In the genomic region with DNA sequence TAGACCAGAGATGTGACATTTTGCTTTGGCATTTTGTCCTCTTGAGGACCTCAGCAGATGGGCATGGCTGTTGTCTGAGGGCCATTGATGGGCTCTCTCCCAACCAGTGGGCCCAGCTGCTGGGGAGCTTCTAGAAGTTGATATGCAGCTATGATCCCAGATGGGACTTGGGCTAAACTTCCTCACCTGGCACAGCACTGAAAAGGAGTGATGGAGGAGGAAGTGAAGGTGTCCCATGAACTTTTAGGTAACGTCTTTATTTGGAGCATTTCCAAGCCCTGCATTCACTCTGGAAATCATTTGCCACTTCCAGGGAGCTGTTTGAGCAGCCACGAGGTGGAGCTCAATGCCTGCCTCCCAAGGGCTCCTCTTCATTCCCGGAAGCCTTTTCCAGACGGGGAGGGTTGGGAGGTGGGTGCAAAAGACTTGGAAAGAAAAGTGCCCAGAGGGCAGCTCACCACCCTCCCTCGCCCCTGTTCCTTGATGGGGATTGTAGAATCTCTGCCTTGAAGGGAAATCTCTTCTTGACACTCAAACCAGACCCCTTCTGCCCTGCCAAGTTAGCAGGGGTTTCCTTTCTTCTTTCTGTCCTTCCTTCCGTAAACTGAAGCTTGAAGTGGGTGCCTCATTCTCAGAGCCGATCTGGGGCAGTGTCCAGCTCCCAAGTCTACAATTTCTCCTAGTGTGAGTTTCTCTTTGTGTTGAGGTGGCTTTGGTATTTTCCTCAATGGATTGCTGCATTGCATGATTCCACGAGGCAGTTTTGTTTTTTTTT, we compare ENCODE assay signal across 9 cellular contexts. TPM values are rescaled to one million over a fixed set of nuclear protein-coding genes. Genes with fewer than 3 reads are reported as not detected.
A peak's percentile ranks its signal among the peaks of the same experiment; 100 is the strongest.
DNase-seq lines count a peak whose midpoint lies in the region; ATAC-seq and TF ChIP-seq lines count a peak whose summit lies in the region.
"Had no signal": no experiment of that assay in that cellular context is flagged by ENCODE, and none has a peak within 500 bp of the region (broad histone marks: within the 10 kb centered on the region; RNA-seq: fewer than 3 reads in every experiment).

No MANE protein-coding gene starts in this region.

- in situ Hi-C loops in brain microvascular endothelial cell (cut with HindIII; ENCODE audit: low pct_ligation_motif_present, low sequenced_read_pairs): loop anchor here (10.0 kb wide), 1 partner anchor 89 kb away; no protein-coding TSS in a partner anchor

- no peak overlapping the region for H3K27ac ChIP-seq in brain microvascular endothelial cell
- no peak overlapping the region for H3K27ac ChIP-seq in effector memory CD4-positive, alpha-beta T cell (ENCODE audit: insufficient read depth, low read length, poor library complexity, severe bottlenecking)
- H3K27ac ChIP-seq in heart left ventricle: no peak overlapping the region
- H3K27ac ChIP-seq in CD8-positive, alpha-beta memory T cell (ENCODE audit: low read depth, low read length): no peak overlapping the region

- H3K4me1 Mint-ChIP-seq in nephron: no peaks in the 10 kb centered on the region
- no peaks in the 10 kb centered on the region for H3K4me1 Mint-ChIP-seq in activated CD8-positive, alpha-beta T cell treated with anti-CD3 and anti-CD28 coated beads for 36 hours (ENCODE audit: low read depth)
- peaks cover 0 to 2% (median 0%) of the 10 kb centered on the region in 3 donors for H3K4me1 Mint-ChIP-seq in CD8-positive, alpha-beta memory T cell

- H3K36me3 Mint-ChIP-seq in nephron (ENCODE audit: low read depth): no peaks in the 10 kb centered on the region
- H3K36me3 Mint-ChIP-seq in activated CD8-positive, alpha-beta T cell treated with anti-CD3 and anti-CD28 coated beads for 36 hours (ENCODE audit: low read depth): no peaks in the 10 kb centered on the region
- H3K36me3 Mint-ChIP-seq in CD8-positive, alpha-beta memory T cell: no peaks in the 10 kb centered on the region

- no peak overlapping the region for H3K4me3 Mint-ChIP-seq in nephron
- H3K4me3 Mint-ChIP-seq in activated CD8-positive, alpha-beta T cell treated with anti-CD3 and anti-CD28 coated beads for 36 hours: no peak overlapping the region
- H3K4me3 Mint-ChIP-seq in CD8-positive, alpha-beta memory T cell: no peak overlapping the region

- no peak for ATAC-seq in activated CD8-positive, alpha-beta T cell treated with anti-CD3 and anti-CD28 coated beads for 36 hours
- ATAC-seq in heart left ventricle: no peak

- H3K27me3 Mint-ChIP-seq in nephron (ENCODE audit: low read depth): peaks cover 74% of the 10 kb centered on the region
- H3K27me3 Mint-ChIP-seq in activated CD8-positive, alpha-beta T cell treated with anti-CD3 and anti-CD28 coated beads for 36 hours: peaks cover 45% of the 10 kb centered on the region
- peaks cover 31 to 76% of the 10 kb centered on the region in 2 donors for H3K27me3 Mint-ChIP-seq in CD8-positive, alpha-beta memory T cell

- CTCF ChIA-PET in activated CD8-positive, alpha-beta T cell treated with anti-CD3 and anti-CD28 coated beads for 36 hours (lab: Charles Lee): interaction anchor here (0.9 to 12.5 kb wide), 6 partner anchors 10 to 276 kb away, joined by 3 to 430 read pairs (median 4); no protein-coding TSS in a partner anchor
- CTCF ChIA-PET in CD8-positive, alpha-beta memory T cell (lab: Charles Lee): interaction anchor here (0.8 to 7.0 kb wide), 2 partner anchors 13 kb away, joined by 3 to 47 read pairs; no protein-coding TSS in a partner anchor

- no peaks in the 10 kb centered on the region for H3K4me1 ChIP-seq in effector memory CD4-positive, alpha-beta T cell (ENCODE audit: control insufficient read depth, insufficient read depth, low read length, poor library complexity, severe bottlenecking)
- H3K4me1 ChIP-seq in heart left ventricle: no peaks in the 10 kb centered on the region
- H3K4me1 ChIP-seq in CD8-positive, alpha-beta memory T cell (ENCODE audit: insufficient read depth, low read length): no peaks in the 10 kb centered on the region

- WGBS in heart left ventricle, 4 donors: 16 to 20% (median 19%) methylated on average over 8 of the region's 8 CpGs

- H3K27ac Mint-ChIP-seq in nephron: no peak overlapping the region
- no peak overlapping the region for H3K27ac Mint-ChIP-seq in activated CD8-positive, alpha-beta T cell treated with anti-CD3 and anti-CD28 coated beads for 36 hours
- H3K27ac Mint-ChIP-seq in CD8-positive, alpha-beta memory T cell: no peak overlapping the region

- TF ChIP-seq CTCF in brain microvascular endothelial cell (IDR thresholded peaks at IDR 0.05; ENCODE audit: low read depth, low read length, missing control alignments): peak; percentile 63
- peak; percentile 32 to 57 (median 49) for TF ChIP-seq CTCF in nephron (IDR thresholded peaks at IDR 0.05; ENCODE audit: unreplicated experiment in 3 of 3)
- no peak for TF ChIP-seq CTCF in activated CD8-positive, alpha-beta T cell treated with anti-CD3 and anti-CD28 coated beads for 36 hours (IDR thresholded peaks at IDR 0.05)
- no peak for TF ChIP-seq CTCF in heart left ventricle (IDR thresholded peaks at IDR 0.05)

- H3K4me3 ChIP-seq in brain microvascular endothelial cell (ENCODE audit: low read depth, low read length) (no peak overlapping the region), heart left ventricle (no peak overlapping the region)
- H3K4me3 ChIP-seq in effector memory CD4-positive, alpha-beta T cell (ENCODE audit: insufficient read depth, low read depth, low read length, poor library complexity, severe bottlenecking): no peak overlapping the region
- H3K4me3 ChIP-seq in CD8-positive, alpha-beta memory T cell (ENCODE audit: low read length): no peak overlapping the region

- POLR2A ChIA-PET in activated CD8-positive, alpha-beta T cell treated with anti-CD3 and anti-CD28 coated beads for 36 hours (lab: Charles Lee): no interaction called here
- POLR2A ChIA-PET in CD8-positive, alpha-beta memory T cell (lab: Charles Lee): no interaction called here

- H3K27me3 ChIP-seq in brain microvascular endothelial cell (replicated peaks): peaks cover 13% of the 10 kb centered on the region
- H3K27me3 ChIP-seq in effector memory CD4-positive, alpha-beta T cell (replicated peaks; ENCODE audit: control insufficient read depth, insufficient read depth, low read length, poor library complexity, severe bottlenecking): peaks cover 4% of the 10 kb centered on the region
- H3K27me3 ChIP-seq in heart left ventricle: peaks cover 0 to 78% (median 33%) of the 10 kb centered on the region in 9 donors
- H3K27me3 ChIP-seq in CD8-positive, alpha-beta memory T cell (ENCODE audit: insufficient read depth, low read length, poor library complexity, severe bottlenecking): no peaks in the 10 kb centered on the region

- no peaks in the 10 kb centered on the region for H3K36me3 ChIP-seq in brain microvascular endothelial cell (replicated peaks)
- no peaks in the 10 kb centered on the region for H3K36me3 ChIP-seq in effector memory CD4-positive, alpha-beta T cell (ENCODE audit: control insufficient read depth, insufficient read depth, low read length)
- H3K36me3 ChIP-seq in heart left ventricle: no peaks in the 10 kb centered on the region
- no peaks in the 10 kb centered on the region for H3K36me3 ChIP-seq in CD8-positive, alpha-beta memory T cell (ENCODE audit: insufficient read depth, low read length)

- intact Hi-C loops in activated CD8-positive, alpha-beta T cell treated with anti-CD3 and anti-CD28 coated beads for 36 hours (cut with micrococcal nuclease): loop anchor here (2.0 kb wide), 1 partner anchor 89 kb away; no protein-coding TSS in a partner anchor
- intact Hi-C loops in heart left ventricle (cut with DNase I): loop anchor here in 1 of 10 donors (5.0 kb wide), 1 partner anchor 273 kb away; no protein-coding TSS in a partner anchor

- H3K9me3 Mint-ChIP-seq in nephron: no peaks in the 10 kb centered on the region
- no peaks in the 10 kb centered on the region for H3K9me3 Mint-ChIP-seq in activated CD8-positive, alpha-beta T cell treated with anti-CD3 and anti-CD28 coated beads for 36 hours
- H3K9me3 Mint-ChIP-seq in CD8-positive, alpha-beta memory T cell: peaks cover 0 to 4% (median 0%) of the 10 kb centered on the region in 5 donors

- DNase-seq in DMS114 treated with DMSO at 0.1 percent for 48 hours (lab: John Stamatoyannopoulos, UW; ENCODE audit: unreplicated experiment) (peak; percentile 31), NCI-H1105 (lab: John Stamatoyannopoulos, UW) (peak; percentile 27), brain microvascular endothelial cell (peak; percentile 21), heart left ventricle (no peak)
- DNase-seq in activated CD8-positive, alpha-beta T cell treated with anti-CD3 and anti-CD28 coated beads for 36 hours: no peak
- DNase-seq in effector memory CD4-positive, alpha-beta T cell: no peak
- DNase-seq in CD8-positive, alpha-beta memory T cell: no peak

- no peak for TF ChIP-seq POLR2A in heart left ventricle (IDR thresholded peaks at IDR 0.05)

- no peaks in the 10 kb centered on the region for H3K9me3 ChIP-seq in effector memory CD4-positive, alpha-beta T cell (ENCODE audit: control insufficient read depth, low read length)
- no peaks in the 10 kb centered on the region for H3K9me3 ChIP-seq in heart left ventricle
- no peaks in the 10 kb centered on the region for H3K9me3 ChIP-seq in CD8-positive, alpha-beta memory T cell (ENCODE audit: low read length)

RNA-seq across cellular contexts. Expression of gene NEUROG1, which starts 18.1 kb away (rescaled TPM):
- total RNA-seq in activated CD8-positive, alpha-beta T cell treated with anti-CD3 and anti-CD28 coated beads for 36 hours: not detected
- total RNA-seq in heart left ventricle: not detected
- polyA plus RNA-seq in heart left ventricle: not detected
- total RNA-seq in CD8-positive, alpha-beta memory T cell: not detected
- not detected for polyA plus RNA-seq in CD8-positive, alpha-beta memory T cell
- total RNA-seq: T-helper 1 cell treated with Interleukin-12 subunit alpha and Interleukin-12 subunit beta and Interleukin-4 antibody, amounts not matched to agents 30 ng/mL and 1 ng/mL, for 36 hours had no signal

RNA-seq across cellular contexts. Expression of gene CXCL14, which starts 24.9 kb away (rescaled TPM):
- not detected for total RNA-seq in activated CD8-positive, alpha-beta T cell treated with anti-CD3 and anti-CD28 coated beads for 36 hours
- total RNA-seq in heart left ventricle: 10 to 100 TPM in 1 of 9 donors, 1 to 10 TPM in 3, under 1 TPM in 5; 0.26 to 31.8 (median 0.90) TPM
- polyA plus RNA-seq in heart left ventricle: under 1 TPM; 0.22 to 0.69 TPM
- total RNA-seq in CD8-positive, alpha-beta memory T cell: not detected
- polyA plus RNA-seq in CD8-positive, alpha-beta memory T cell: not detected
- total RNA-seq: T-helper 1 cell treated with Interleukin-12 subunit alpha and Interleukin-12 subunit beta and Interleukin-4 antibody, amounts not matched to agents 30 ng/mL and 1 ng/mL, for 36 hours had no signal

Comparison
In these comparisons a context has a peak if more than half of its experiments do, and no peak if none do; other contexts are left out.
1. DNase-seq: peak in DMS114 treated with DMSO at 0.1 percent for 48 hours (single experiment), NCI-H1105 (single experiment) and brain microvascular endothelial cell (single experiment); none in activated CD8-positive, alpha-beta T cell treated with anti-CD3 and anti-CD28 coated beads for 36 hours (single experiment), effector memory CD4-positive, alpha-beta T cell (0 of 3), heart left ventricle (0 of 5) and CD8-positive, alpha-beta memory T cell (0 of 5).
2. CTCF ChIP-seq: peak in brain microvascular endothelial cell (single experiment) and nephron (3 of 3); none in activated CD8-positive, alpha-beta T cell treated with anti-CD3 and anti-CD28 coated beads for 36 hours (single experiment) and heart left ventricle (0 of 12).